Comparison of ENCODE assay signal across 18 cellular contexts in the genomic region with DNA sequence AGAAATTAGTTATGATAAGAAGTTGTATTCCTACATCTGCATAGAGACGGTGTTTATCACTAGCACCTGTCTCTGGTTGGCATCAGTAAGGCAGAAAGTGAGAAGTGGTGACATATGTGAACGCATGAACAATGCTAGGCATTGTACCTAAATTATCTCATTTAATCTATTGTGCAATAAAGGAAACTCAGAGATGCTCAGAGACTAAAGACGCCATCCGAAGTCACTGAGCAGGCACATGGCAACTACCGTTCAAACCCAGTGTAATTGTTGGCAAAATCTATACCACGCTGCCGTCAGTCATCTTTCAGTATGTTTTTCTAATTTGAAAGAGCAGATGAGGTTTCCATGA.
A peak's percentile ranks its signal among the peaks of the same experiment; 100 is the strongest.
DNase-seq lines count a peak whose midpoint lies in the region; ATAC-seq, FAIRE-seq and TF ChIP-seq lines count a peak whose summit lies in the region.
"Had no signal": no experiment of that assay in that cellular context is flagged by ENCODE, and none has a peak within 500 bp of the region (broad histone marks: within the 10 kb centered on the region; RNA-seq: fewer than 3 reads in every experiment).

No MANE protein-coding gene starts in this region.

- no peak for TF ChIP-seq POLR2A in HepG2 (IDR thresholded peaks at IDR 0.05; ENCODE audit: insufficient read depth in 1 of 2, low read depth in 2 of 2, low read length in 2 of 2)
- TF ChIP-seq POLR2A in right lobe of liver (IDR thresholded peaks at IDR 0.05), result no peak

- H4K20me1 ChIP-seq in HepG2 (ENCODE audit: insufficient read depth, low read length), result no peaks in the 10 kb centered on the region

- H3K4me1 Mint-ChIP-seq in glutamatergic neuron (ENCODE audit: low read depth, unreplicated experiment), result peaks cover 25% of the 10 kb centered on the region
- H3K4me1 Mint-ChIP-seq: CD4-positive, alpha-beta memory T cell; T-helper 17 cell had no signal

- POLR2A ChIA-PET in HepG2 (lab: Yijun Ruan, JAX), result no interaction called here
- POLR2A ChIA-PET in RWPE1 (lab: Yijun Ruan, JAX; ENCODE audit: low non-redundant PET), result no interaction called here

- BruUV-seq in HepG2 (replicated peaks; lab: Mats Ljungman, UMichigan), result no TSS peak

- peaks cover 3% of the 10 kb centered on the region for H3K9me3 Mint-ChIP-seq in glutamatergic neuron (ENCODE audit: unreplicated experiment)

- H3K27me3 ChIP-seq in HepG2 (ENCODE audit: control insufficient read depth in 1 of 2, insufficient read depth in 2 of 2, low read length in 2 of 2) (no peaks in the 10 kb centered on the region; a peak in 1 of 5 replicates), right lobe of liver (no peaks in the 10 kb centered on the region)

- no peaks in the 10 kb centered on the region for H3K27me3 Mint-ChIP-seq in glutamatergic neuron (ENCODE audit: unreplicated experiment)

- no peak overlapping the region for H3K4me2 ChIP-seq in HepG2 (ENCODE audit: low read depth, low read length)
- H3K4me2 ChIP-seq: A549 had no signal

- no peak overlapping the region for H3K9ac ChIP-seq in HepG2 (ENCODE audit: insufficient read depth, low read depth, low read length)

- TF ChIP-seq RAD21 in HepG2 (CRISPR knock-in tag; IDR thresholded peaks at IDR 0.05), result no peak

- DNase-seq in HepG2 (ENCODE audit: low spot score), result no peak
- DNase-seq in right lobe of liver, result no peak
- peak; percentile 34 for DNase-seq in NCI-H69 (lab: John Stamatoyannopoulos, UW)
- DNase-seq in glutamatergic neuron, result no peak
- DNase-seq in GM13976 (ENCODE audit: low spot score), result no peak
- no peak for DNase-seq in MV-4-11 (lab: John Stamatoyannopoulos, UW)
- no peak for DNase-seq in RWPE1 (ENCODE audit: low spot score)
- DNase-seq: AML-193; C1 segment of cervical spinal cord; CD4-positive, alpha-beta memory T cell; HCEC 1CT; NCI-H1105; NCI-H187; NCI-H524 treated with DMSO at 0.1 percent for 48 hours; T-helper 17 cell had no signal

- WGBS in HepG2 (ENCODE audit: low lambda C conversion rate), result 19% methylated on average over 7 of the region's 7 CpGs
- 76% methylated on average over 7 of the region's 7 CpGs for WGBS in right lobe of liver (ENCODE audit: insufficient coverage, low coverage, low lambda C conversion rate, missing lambda C conversion rate)

- peak overlapping the region; percentile 84 for H3K27ac Mint-ChIP-seq in glutamatergic neuron (ENCODE audit: unreplicated experiment)
- H3K27ac Mint-ChIP-seq: CD4-positive, alpha-beta memory T cell; IgD-negative memory B cell; T-helper 17 cell had no signal

- H3K4me1 ChIP-seq in HepG2 (ENCODE audit: insufficient read depth, low read length) (no peaks in the 10 kb centered on the region), right lobe of liver (no peaks in the 10 kb centered on the region)
- H3K4me1 ChIP-seq: A549 had no signal

- no peak for TF ChIP-seq EP300 in HepG2 (IDR thresholded peaks at IDR 0.05; ENCODE audit: low read depth in 2 of 2, low read length in 2 of 2)
- no peak for TF ChIP-seq EP300 in HepG2 (CRISPR knock-in tag; IDR thresholded peaks at IDR 0.05; ENCODE audit: borderline replicate concordance)

- CTCF ChIA-PET in HepG2 (lab: Yijun Ruan, JAX; ENCODE audit: low intra/inter-chr PET ratio, low total read pairs) (no interaction called here), RWPE1 (lab: Yijun Ruan, JAX) (no interaction called here)

- no peak overlapping the region for H3K4me3 Mint-ChIP-seq in glutamatergic neuron (ENCODE audit: unreplicated experiment)
- H3K4me3 Mint-ChIP-seq: CD4-positive, alpha-beta memory T cell; IgD-negative memory B cell; T-helper 17 cell had no signal

- no peaks in the 10 kb centered on the region for H3K79me2 ChIP-seq in HepG2 (ENCODE audit: insufficient read depth, low read length)

- no peak for FAIRE-seq in HepG2 (lab: Jason Lieb, UNC)
- FAIRE-seq: A549, RCC 7860 had no signal

- intact Hi-C loops in HepG2 (cut with micrococcal nuclease; ENCODE audit: unreplicated experiment), result no loop called here
- intact Hi-C loops in right lobe of liver (cut with DNase I), result no loop called here

- H3K27ac ChIP-seq in HepG2 (ENCODE audit: extremely low read length, insufficient read depth, low read length) (no peak overlapping the region), right lobe of liver (no peak overlapping the region), RWPE1 (no peak overlapping the region)
- H3K27ac ChIP-seq: A549 had no signal

- H3K36me3 Mint-ChIP-seq in glutamatergic neuron (ENCODE audit: unreplicated experiment), result no peaks in the 10 kb centered on the region
- H3K36me3 Mint-ChIP-seq: CD4-positive, alpha-beta memory T cell; IgD-negative memory B cell had no signal

- in situ Hi-C loops in HepG2 (cut with HindIII; ENCODE audit: extremely low pct_ligation_motif_present, low pct_unique_long_range_greater_than_20kb), result no loop called here
- in situ Hi-C loops in GM13976 (cut with MboI; ENCODE audit: low sequenced_read_pairs, unreplicated experiment), result no loop called here

- no peak overlapping the region for H2AFZ ChIP-seq in HepG2 (ENCODE audit: low read length)

- TF ChIP-seq CTCF in HepG2 (CRISPR knock-in tag; IDR thresholded peaks at IDR 0.05) (no peak), right lobe of liver (IDR thresholded peaks at IDR 0.05) (no peak), glutamatergic neuron (IDR thresholded peaks at IDR 0.05; ENCODE audit: partially characterized antibody, unreplicated experiment) (no peak), GM13976 (IDR thresholded peaks at IDR 0.05; ENCODE audit: borderline replicate concordance, control extremely low read depth, extremely low read depth, insufficient read depth, missing control alignments) (no peak), RWPE1 (conservative IDR thresholded peaks at IDR 0.05; ENCODE audit: low read depth) (no peak)

- H3K36me3 ChIP-seq in HepG2 (replicated peaks in 1 of 2; ENCODE audit: control insufficient read depth in 1 of 2, insufficient read depth in 2 of 2, low read length in 2 of 2) (no peaks in the 10 kb centered on the region), right lobe of liver (no peaks in the 10 kb centered on the region)

- H3K4me3 ChIP-seq in HepG2 (replicated peaks in 1 of 3; ENCODE audit: insufficient read depth in 1 of 3, low read depth in 2 of 3, low read length in 3 of 3), result no peak overlapping the region
- no peak overlapping the region for H3K4me3 ChIP-seq in right lobe of liver
- H3K4me3 ChIP-seq: A549 had no signal

- no peak for ATAC-seq in HepG2
- ATAC-seq in right lobe of liver, result no peak
- ATAC-seq: A549, T-helper 17 cell had no signal

- H3K9me3 ChIP-seq in HepG2 (ENCODE audit: low read length) (no peaks in the 10 kb centered on the region), right lobe of liver (no peaks in the 10 kb centered on the region)
- H3K9me3 ChIP-seq: A549 had no signal

TF ChIP-seq in HepG2, 621 proteins besides CTCF, POLR2A, EP300 and RAD21:
- TF ChIP-seq CEBPB (IDR thresholded peaks at IDR 0.05; ENCODE audit: borderline replicate concordance, low read depth, low read length), result peak; percentile 49; the same call in 1 of the 2 replicates
- TF ChIP-seq, protein P1, sequence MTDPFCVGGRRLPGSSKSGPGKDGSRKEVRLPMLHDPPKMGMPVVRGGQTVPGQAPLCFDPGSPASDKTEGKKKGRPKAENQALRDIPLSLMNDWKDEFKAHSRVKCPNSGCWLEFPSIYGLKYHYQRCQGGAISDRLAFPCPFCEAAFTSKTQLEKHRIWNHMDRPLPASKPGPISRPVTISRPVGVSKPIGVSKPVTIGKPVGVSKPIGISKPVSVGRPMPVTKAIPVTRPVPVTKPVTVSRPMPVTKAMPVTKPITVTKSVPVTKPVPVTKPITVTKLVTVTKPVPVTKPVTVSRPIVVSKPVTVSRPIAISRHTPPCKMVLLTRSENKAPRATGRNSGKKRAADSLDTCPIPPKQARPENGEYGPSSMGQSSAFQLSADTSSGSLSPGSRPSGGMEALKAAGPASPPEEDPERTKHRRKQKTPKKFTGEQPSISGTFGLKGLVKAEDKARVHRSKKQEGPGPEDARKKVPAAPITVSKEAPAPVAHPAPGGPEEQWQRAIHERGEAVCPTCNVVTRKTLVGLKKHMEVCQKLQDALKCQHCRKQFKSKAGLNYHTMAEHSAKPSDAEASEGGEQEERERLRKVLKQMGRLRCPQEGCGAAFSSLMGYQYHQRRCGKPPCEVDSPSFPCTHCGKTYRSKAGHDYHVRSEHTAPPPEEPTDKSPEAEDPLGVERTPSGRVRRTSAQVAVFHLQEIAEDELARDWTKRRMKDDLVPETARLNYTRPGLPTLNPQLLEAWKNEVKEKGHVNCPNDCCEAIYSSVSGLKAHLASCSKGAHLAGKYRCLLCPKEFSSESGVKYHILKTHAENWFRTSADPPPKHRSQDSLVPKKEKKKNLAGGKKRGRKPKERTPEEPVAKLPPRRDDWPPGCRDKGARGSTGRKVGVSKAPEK (CRISPR knock-in tag; IDR thresholded peaks at IDR 0.05; ENCODE audit: borderline replicate concordance), result no peak
- TF ChIP-seq, protein P2, sequence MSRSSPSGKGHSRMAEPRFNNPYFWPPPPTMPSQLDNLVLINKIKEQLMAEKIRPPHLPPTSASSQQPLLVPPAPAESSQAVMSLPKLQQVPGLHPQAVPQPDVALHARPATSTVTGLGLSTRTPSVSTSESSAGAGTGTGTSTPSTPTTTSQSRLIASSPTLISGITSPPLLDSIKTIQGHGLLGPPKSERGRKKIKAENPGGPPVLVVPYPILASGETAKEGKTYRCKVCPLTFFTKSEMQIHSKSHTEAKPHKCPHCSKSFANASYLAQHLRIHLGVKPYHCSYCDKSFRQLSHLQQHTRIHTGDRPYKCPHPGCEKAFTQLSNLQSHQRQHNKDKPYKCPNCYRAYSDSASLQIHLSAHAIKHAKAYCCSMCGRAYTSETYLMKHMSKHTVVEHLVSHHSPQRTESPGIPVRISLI (CRISPR knock-in tag; IDR thresholded peaks at IDR 0.05; ENCODE audit: borderline replicate concordance), result no peak
